7 cellular contexts compared by ENCODE assay signal in the genomic region with DNA sequence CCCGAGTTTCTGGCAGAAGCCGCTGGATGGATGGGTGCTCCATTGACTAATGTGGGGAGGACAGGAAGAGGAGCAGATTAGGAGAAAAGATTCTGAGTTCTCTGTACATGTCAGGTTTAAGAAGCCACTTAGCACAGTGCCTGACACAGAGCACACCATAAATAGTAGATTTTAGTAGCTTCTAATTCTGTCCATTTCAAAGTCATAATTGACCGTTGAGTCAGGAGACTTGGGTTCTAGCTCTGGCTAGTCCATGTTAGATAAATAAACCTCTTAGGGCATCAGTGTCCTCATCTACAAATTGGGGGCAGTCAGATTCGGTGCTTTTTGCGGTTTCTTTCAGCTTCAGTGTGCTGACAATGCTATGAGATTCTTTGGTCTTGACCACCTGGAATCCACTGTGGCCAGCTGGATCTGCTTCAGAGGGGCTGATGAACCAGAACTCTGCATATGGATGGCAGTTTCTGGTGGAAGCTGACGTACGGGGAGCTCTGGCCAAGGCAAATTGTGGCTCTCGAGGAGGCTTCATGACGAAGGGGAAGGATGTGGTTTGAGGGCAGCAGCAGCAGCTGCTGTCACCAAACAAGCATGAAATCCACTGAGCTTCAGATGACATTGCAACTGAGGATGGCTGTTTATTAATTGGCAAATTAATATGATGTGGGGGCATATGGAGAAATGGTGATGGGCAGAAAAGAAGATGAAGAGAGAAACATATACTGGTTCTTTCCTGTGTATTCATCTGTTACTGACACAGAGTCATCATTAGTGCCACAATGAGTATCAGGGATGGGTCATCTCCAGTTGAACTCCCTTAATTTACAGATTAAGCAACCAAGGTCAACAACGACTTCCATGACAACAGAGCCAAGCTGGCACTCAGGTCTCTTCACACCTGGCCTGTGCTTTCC.
DNase-seq lines count a peak whose midpoint lies in the region; ATAC-seq and TF ChIP-seq lines count a peak whose summit lies in the region.

No MANE protein-coding gene starts in this region.

- peak overlapping the region; percentile 36 for H3K27ac ChIP-seq in lower lobe of right lung
- peak overlapping the region in 4 of 5 donors; percentile 47 to 91 (median 76) for H3K27ac ChIP-seq in stomach
- no peak overlapping the region for H3K27ac ChIP-seq in mesendoderm (ENCODE audit: low read depth, low read length)

- H4K5ac ChIP-seq in mesendoderm (ENCODE audit: low read length), result no peak overlapping the region

- no peak overlapping the region for H2BK120ac ChIP-seq in mesendoderm (ENCODE audit: low read depth, low read length)

- ATAC-seq in GM18520 (IDR thresholded peaks at IDR 0.05; ENCODE audit: unreplicated experiment) (peak; percentile 85), HG02943 (IDR thresholded peaks at IDR 0.05; ENCODE audit: low read depth, unreplicated experiment) (peak; percentile 93), lower lobe of right lung (peak; percentile 51 to 64)

- H3K79me2 ChIP-seq in mesendoderm (ENCODE audit: control insufficient read depth, insufficient read depth, low read length), result no peaks in the 10 kb centered on the region

- TF ChIP-seq POLR2A in stomach (IDR thresholded peaks at IDR 0.05), result no peak

- H3K79me1 ChIP-seq in mesendoderm (ENCODE audit: low read length), result no peaks in the 10 kb centered on the region

- no peaks in the 10 kb centered on the region for H3K27me3 ChIP-seq in lower lobe of right lung (ENCODE audit: low read depth)
- no peaks in the 10 kb centered on the region for H3K27me3 ChIP-seq in stomach
- no peaks in the 10 kb centered on the region for H3K27me3 ChIP-seq in mesendoderm (ENCODE audit: insufficient read depth, low read length, poor library complexity)

- no peaks in the 10 kb centered on the region for H3K36me3 ChIP-seq in lower lobe of right lung
- H3K36me3 ChIP-seq in stomach, result no peaks in the 10 kb centered on the region
- no peaks in the 10 kb centered on the region for H3K36me3 ChIP-seq in mesendoderm (ENCODE audit: control insufficient read depth, insufficient read depth, low read length)

- WGBS in stomach, 5 donors, result 65 to 77% (median 75%) methylated on average over 10 of the region's 10 CpGs
- no CpG with 5 or more reads among the region's 10 CpGs for WGBS in mesendoderm (ENCODE audit: extremely low coverage, insufficient coverage, low lambda C conversion rate)

- DNase-seq in NOMO-1 (lab: John Stamatoyannopoulos, UW; ENCODE audit: unreplicated experiment in 2 of 2) (peak; percentile 84 to 88), activated T-cell treated with anti-CD3 and anti-CD28 coated beads for 4 hours (peak; percentile 41), lower lobe of right lung (no peak), stomach (peak; percentile 34), mesendoderm (no peak)

- intact Hi-C loops in lower lobe of right lung (cut with DNase I) (no loop called here), stomach (cut with DNase I; ENCODE audit: low total_unique reads) (no loop called here)

- no peak overlapping the region for H3K9ac ChIP-seq in mesendoderm (ENCODE audit: low read length)

- no peak overlapping the region for H3K4me3 ChIP-seq in lower lobe of right lung
- no peak overlapping the region for H3K4me3 ChIP-seq in stomach
- H3K4me3 ChIP-seq in mesendoderm (ENCODE audit: low read length), result no peak overlapping the region

- no peak for TF ChIP-seq CTCF in lower lobe of right lung (IDR thresholded peaks at IDR 0.05)
- TF ChIP-seq CTCF in stomach (IDR thresholded peaks at IDR 0.05), result no peak

- H3K9me3 ChIP-seq in lower lobe of right lung, result no peaks in the 10 kb centered on the region
- no peaks in the 10 kb centered on the region for H3K9me3 ChIP-seq in stomach

- no peak overlapping the region for H4K8ac ChIP-seq in mesendoderm (ENCODE audit: low read depth, low read length)

- H3K18ac ChIP-seq in mesendoderm (ENCODE audit: low read length), result no peak overlapping the region

- H2AK5ac ChIP-seq in mesendoderm (ENCODE audit: low read length), result no peak overlapping the region

- no peak overlapping the region for H2BK5ac ChIP-seq in mesendoderm (ENCODE audit: low read length)

- TF ChIP-seq EP300 in stomach (IDR thresholded peaks at IDR 0.05), result no peak

- H3K4me2 ChIP-seq in mesendoderm (ENCODE audit: low read length), result no peak overlapping the region

- H3K4me1 ChIP-seq in lower lobe of right lung (peaks cover 41% of the 10 kb centered on the region), stomach (peaks cover 11 to 46% (median 23%) of the 10 kb centered on the region in 4 donors), mesendoderm (ENCODE audit: control insufficient read depth, low read depth, low read length) (peaks cover 3% of the 10 kb centered on the region)

- H3K56ac ChIP-seq in mesendoderm (ENCODE audit: low read length), result no peak overlapping the region

- H2BK15ac ChIP-seq in mesendoderm (replicated peaks; ENCODE audit: low read depth), result no peak overlapping the region

- H3K23ac ChIP-seq in mesendoderm (ENCODE audit: low read length), result no peak overlapping the region

- no peak overlapping the region for H3K4ac ChIP-seq in mesendoderm (ENCODE audit: low read depth, low read length)

Comparison
In these comparisons a context has a peak if more than half of its experiments do, and no peak if none do; other contexts are left out.
1. DNase-seq: peak in NOMO-1 (2 of 2), activated T-cell treated with anti-CD3 and anti-CD28 coated beads for 4 hours (single experiment) and stomach (single experiment); none in lower lobe of right lung (single experiment) and mesendoderm (single experiment).
2. Peak in every context shown above with its lines, with median percentiles within 50 percentile points of each other: ATAC-seq.